Comparison of ENCODE assay signal across 20 cellular contexts in the genomic region with DNA sequence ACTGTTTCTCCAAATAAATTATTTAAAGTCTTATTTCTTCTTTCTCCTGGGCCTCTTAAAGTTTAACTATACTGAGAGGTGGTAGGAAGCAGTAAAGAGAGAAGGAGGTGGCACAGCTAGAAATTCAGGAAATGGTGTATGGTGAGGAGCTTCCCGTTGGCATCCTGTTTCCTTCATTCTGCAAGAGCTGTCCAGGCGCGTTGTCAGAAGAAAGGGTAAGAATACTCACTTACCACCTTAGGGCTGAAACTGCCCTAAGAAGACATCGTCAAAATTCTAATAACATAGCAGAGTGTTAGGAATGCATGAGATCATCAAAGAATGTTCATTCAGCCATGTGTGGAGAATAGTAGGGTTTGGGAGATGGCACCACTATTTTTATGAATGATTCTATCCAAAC.
"Had no signal": no experiment of that assay in that cellular context is flagged by ENCODE, and none has a peak within 500 bp of the region (broad histone marks: within the 10 kb centered on the region; RNA-seq: fewer than 3 reads in every experiment).

No MANE protein-coding gene starts in this region.

- DNase-seq: colonic mucosa; dorsolateral prefrontal cortex; effector CD8-positive, alpha-beta T cell; erythroblast; foreskin melanocyte; head of caudate nucleus; kidney; mucosa of descending colon; naive thymus-derived CD8-positive, alpha-beta T cell; psoas muscle; retina; right lobe of liver; stimulated activated CD4-positive, alpha-beta T cell treated with anti-CD3 and anti-CD28 coated beads, Interleukin-4, amount 100 ng/mL, for 24 hours; transverse colon had no signal

- H3K27ac Mint-ChIP-seq: naive thymus-derived CD8-positive, alpha-beta T cell; stimulated activated memory B cell treated with anti-CD40 and anti-IgM and Interleukin-4, amounts not matched to agents 10 μg/mL and 1 μg/mL and 100 μg/mL, for 72 hours; stimulated activated naive CD8-positive, alpha-beta T cell treated with anti-CD3 and anti-CD28 coated beads, Interleukin-15, Interleukin-2, amounts not matched to agents 100 ng/mL and 50 ng/mL, for 24 hours had no signal

- FAIRE-seq: kidney had no signal

- H3K4me1 Mint-ChIP-seq: naive thymus-derived CD8-positive, alpha-beta T cell; stimulated activated memory B cell treated with anti-CD40 and anti-IgM and Interleukin-4, amounts not matched to agents 10 μg/mL and 1 μg/mL and 100 μg/mL, for 72 hours had no signal

- ATAC-seq: left lobe of liver; mucosa of descending colon; naive thymus-derived CD8-positive, alpha-beta T cell; psoas muscle; right lobe of liver; stimulated activated memory B cell treated with anti-CD40 and anti-IgM and Interleukin-4, amounts not matched to agents 10 μg/mL and 1 μg/mL and 100 μg/mL, for 72 hours had no signal

- H3K27me3 ChIP-seq: colonic mucosa, hepatocyte, neutrophil, right lobe of liver, transverse colon had no signal

- H3K4me3 ChIP-seq: colonic mucosa, dorsolateral prefrontal cortex, hepatocyte, mucosa of descending colon, psoas muscle, right lobe of liver, thoracic aorta, transverse colon had no signal

- H3K36me3 Mint-ChIP-seq: naive thymus-derived CD8-positive, alpha-beta T cell; stimulated activated memory B cell treated with anti-CD40 and anti-IgM and Interleukin-4, amounts not matched to agents 10 μg/mL and 1 μg/mL and 100 μg/mL, for 72 hours had no signal

- H3K27me3 Mint-ChIP-seq: stimulated activated memory B cell treated with anti-CD40 and anti-IgM and Interleukin-4, amounts not matched to agents 10 μg/mL and 1 μg/mL and 100 μg/mL, for 72 hours; stimulated activated naive CD8-positive, alpha-beta T cell treated with anti-CD3 and anti-CD28 coated beads, Interleukin-15, Interleukin-2, amounts not matched to agents 100 ng/mL and 50 ng/mL, for 24 hours had no signal

- H3K36me3 ChIP-seq: colonic mucosa, neutrophil, right lobe of liver, thoracic aorta, transverse colon had no signal

- H3K4me3 Mint-ChIP-seq: naive thymus-derived CD8-positive, alpha-beta T cell; stimulated activated memory B cell treated with anti-CD40 and anti-IgM and Interleukin-4, amounts not matched to agents 10 μg/mL and 1 μg/mL and 100 μg/mL, for 72 hours; stimulated activated naive CD8-positive, alpha-beta T cell treated with anti-CD3 and anti-CD28 coated beads, Interleukin-15, Interleukin-2, amounts not matched to agents 100 ng/mL and 50 ng/mL, for 24 hours had no signal
